Comparison of ENCODE assay signal across 23 cellular contexts in the genomic region with DNA sequence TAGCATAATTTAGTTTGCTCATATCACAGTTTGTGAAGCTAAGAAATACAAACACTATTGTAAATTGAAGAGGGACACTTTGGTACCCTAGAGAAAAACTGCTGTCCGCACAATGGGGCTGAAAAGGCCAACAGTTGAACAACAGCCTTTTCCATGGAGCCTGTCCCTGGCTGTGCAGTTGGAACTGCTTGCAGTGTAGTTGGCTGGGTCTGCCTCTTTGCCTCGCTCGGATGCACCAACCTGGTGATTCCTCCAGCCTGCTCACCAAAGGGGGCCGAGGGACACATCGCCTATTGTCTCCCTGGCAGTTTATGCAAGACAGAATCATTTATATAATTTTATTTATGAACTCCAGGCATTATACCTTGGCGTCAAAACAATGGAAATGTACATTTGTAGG.
"Had no signal": no experiment of that assay in that cellular context is flagged by ENCODE, and none has a peak within 500 bp of the region (broad histone marks: within the 10 kb centered on the region; RNA-seq: fewer than 3 reads in every experiment).

No MANE protein-coding gene starts in this region.

- H3K79me2 ChIP-seq: hepatocyte had no signal

- H3K36me3 ChIP-seq: esophagus muscularis mucosa, gastroesophageal sphincter, heart left ventricle, left lung, ovary, sigmoid colon, stomach, thyroid gland had no signal

- H3K27ac ChIP-seq: coronary artery, esophagus muscularis mucosa, foreskin keratinocyte, gastroesophageal sphincter, heart left ventricle, hepatocyte, left lung, ovary, psoas muscle, sigmoid colon, stomach, thyroid gland had no signal

- H3K4me1 ChIP-seq: esophagus muscularis mucosa, foreskin keratinocyte, gastroesophageal sphincter, heart left ventricle, left lung, psoas muscle, sigmoid colon, stomach, thyroid gland had no signal

- H3K4me3 ChIP-seq: coronary artery, esophagus muscularis mucosa, gastroesophageal sphincter, heart left ventricle, hepatocyte, left lung, ovary, psoas muscle, sigmoid colon, stomach, thyroid gland had no signal

- H3K4me2 ChIP-seq: hepatocyte had no signal

- H2AFZ ChIP-seq: hepatocyte had no signal

- DNase-seq: dermis blood vessel endothelial cell; effector memory CD4-positive, alpha-beta T cell; foreskin keratinocyte; heart left ventricle; left cardiac atrium; left lung; mesendoderm; midbrain; naive thymus-derived CD4-positive, alpha-beta T cell; nucleus accumbens; ovary; psoas muscle; right cardiac atrium; sigmoid colon; stimulated activated CD4-positive, alpha-beta T cell treated with anti-CD3 and anti-CD28 coated beads, Interleukin-2, amount 100 ng/mL, for 24 hours; stimulated activated CD4-positive, alpha-beta T cell treated with anti-CD3 and anti-CD28 coated beads, Interleukin-4, amount 100 ng/mL, for 24 hours; stimulated activated naive CD4-positive, alpha-beta T cell treated with Interleukin-2 at 50 U/mL for 16 hours; stomach; thyroid gland had no signal

- H3K27me3 ChIP-seq: esophagus muscularis mucosa, foreskin keratinocyte, gastroesophageal sphincter, heart left ventricle, hepatocyte, left lung, ovary, sigmoid colon, stomach, thyroid gland had no signal

- H3K9me3 ChIP-seq: esophagus muscularis mucosa, gastroesophageal sphincter, heart left ventricle, left lung, ovary, psoas muscle, sigmoid colon, stomach, thyroid gland had no signal
